ENCODE assay signal across 1 cellular context in the genomic region with DNA sequence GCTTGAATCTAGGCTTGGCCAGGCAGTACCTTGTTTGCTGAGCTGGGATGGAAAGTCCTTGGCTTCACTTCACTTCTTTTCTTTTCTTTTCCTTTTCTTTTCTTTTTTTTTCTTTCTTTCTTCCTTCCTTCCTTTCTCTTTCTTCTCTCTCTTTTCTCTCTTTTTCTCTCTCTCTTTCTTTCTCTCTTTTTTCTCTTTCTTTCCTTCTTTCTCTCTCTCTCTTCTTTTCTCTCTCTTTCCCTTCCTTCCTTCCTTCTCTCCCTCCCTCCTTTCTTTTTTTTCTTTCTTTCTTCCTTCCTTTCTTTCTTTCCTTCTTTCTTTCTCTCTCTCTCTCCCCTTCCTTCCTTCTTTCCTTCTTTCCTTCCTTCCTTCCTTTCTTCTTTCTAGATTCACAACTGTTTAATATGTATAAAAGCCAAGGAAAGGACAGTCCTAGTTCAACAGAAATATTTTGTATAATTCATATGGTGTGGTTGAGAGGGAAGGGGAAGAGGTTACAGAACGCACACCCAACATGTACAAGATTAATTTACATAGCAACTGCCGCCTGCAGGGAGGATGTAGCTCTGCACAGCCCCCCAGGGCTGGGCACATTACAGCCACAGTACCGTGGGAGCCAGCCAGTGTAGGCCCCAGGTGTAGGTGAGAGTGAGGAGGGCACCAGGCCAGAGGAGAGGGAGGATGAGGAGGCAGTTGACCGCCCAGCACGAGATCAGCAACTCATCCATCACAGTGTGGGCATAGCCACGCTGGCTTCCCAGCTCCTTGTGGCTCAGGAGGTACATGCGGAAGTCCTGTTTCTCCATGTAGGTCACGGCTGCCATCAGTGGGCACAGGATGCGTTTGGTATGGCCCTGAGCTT.
TF ChIP-seq lines count a peak whose summit lies in the region.

No MANE protein-coding gene starts in this region.

TF ChIP-seq in K562, 482 proteins besides CTCF, POLR2A, EP300 and RAD21 (continued from another document):
- TF ChIP-seq, protein P1, sequence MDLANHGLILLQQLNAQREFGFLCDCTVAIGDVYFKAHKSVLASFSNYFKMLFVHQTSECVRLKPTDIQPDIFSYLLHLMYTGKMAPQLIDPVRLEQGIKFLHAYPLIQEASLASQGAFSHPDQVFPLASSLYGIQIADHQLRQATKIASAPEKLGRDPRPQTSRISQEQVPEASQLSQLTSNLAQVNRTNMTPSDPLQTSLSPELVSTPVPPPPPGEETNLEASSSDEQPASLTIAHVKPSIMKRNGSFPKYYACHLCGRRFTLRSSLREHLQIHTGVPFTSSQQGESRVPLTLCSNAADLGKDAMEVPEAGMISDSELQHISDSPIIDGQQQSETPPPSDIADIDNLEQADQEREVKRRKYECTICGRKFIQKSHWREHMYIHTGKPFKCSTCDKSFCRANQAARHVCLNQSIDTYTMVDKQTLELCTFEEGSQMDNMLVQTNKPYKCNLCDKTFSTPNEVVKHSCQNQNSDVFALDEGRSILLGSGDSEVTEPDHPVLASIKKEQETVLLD (IDR thresholded peaks at IDR 0.05), result peak; percentile 57; the same call in 1 of the 2 replicates
- TF ChIP-seq NR2C1 (IDR thresholded peaks at IDR 0.05), result no peak
- no peak for TF ChIP-seq NR2C1 (tag; IDR thresholded peaks at IDR 0.05)
- TF ChIP-seq PYGO2 (tag; IDR thresholded peaks at IDR 0.05), result no peak
TF ChIP-seq in K562: peak in this region for 11.
